Comparison of ENCODE assay signal across 1 cellular context in the genomic region with DNA sequence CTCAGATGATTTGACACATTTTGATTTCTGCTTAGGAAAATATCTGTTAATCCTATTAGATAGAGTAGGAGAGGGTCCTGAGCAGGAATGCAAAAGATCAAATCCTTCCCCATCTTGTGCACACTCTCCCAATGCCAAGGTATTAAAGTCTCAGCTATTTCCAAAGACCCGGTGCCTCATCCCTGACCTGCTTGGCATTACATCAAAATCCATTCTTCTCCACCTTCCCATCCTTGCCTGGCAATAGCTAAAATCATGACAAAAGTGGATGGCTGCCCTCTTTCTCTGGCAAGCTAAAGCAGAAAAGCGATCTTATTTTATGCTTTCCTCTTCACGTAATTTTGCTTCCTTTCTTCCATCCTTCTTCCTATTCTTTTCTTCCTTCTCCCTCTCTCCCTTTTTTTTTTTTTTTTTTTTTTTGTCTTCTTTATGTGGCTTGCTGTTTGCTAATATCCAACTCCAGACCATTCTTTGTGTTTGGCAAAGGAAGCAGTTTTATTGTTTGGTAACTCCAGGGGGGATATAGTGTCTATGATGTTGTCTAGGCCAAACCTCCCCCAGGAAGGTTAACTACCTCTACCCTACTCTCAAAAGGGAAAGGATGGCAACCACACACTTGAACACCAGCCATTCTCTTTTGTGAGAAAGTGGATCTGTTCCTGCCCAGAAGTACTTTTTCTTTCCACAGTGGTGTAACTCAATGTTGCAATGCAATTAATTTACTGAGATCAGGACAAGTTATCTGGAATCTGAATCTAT.
TF ChIP-seq lines count a peak whose summit lies in the region.

No MANE protein-coding gene starts in this region.

TF ChIP-seq in GM23338, 12 proteins besides CTCF, POLR2A, EP300 and RAD21 (continued from another document):
- TF ChIP-seq, protein P1, sequence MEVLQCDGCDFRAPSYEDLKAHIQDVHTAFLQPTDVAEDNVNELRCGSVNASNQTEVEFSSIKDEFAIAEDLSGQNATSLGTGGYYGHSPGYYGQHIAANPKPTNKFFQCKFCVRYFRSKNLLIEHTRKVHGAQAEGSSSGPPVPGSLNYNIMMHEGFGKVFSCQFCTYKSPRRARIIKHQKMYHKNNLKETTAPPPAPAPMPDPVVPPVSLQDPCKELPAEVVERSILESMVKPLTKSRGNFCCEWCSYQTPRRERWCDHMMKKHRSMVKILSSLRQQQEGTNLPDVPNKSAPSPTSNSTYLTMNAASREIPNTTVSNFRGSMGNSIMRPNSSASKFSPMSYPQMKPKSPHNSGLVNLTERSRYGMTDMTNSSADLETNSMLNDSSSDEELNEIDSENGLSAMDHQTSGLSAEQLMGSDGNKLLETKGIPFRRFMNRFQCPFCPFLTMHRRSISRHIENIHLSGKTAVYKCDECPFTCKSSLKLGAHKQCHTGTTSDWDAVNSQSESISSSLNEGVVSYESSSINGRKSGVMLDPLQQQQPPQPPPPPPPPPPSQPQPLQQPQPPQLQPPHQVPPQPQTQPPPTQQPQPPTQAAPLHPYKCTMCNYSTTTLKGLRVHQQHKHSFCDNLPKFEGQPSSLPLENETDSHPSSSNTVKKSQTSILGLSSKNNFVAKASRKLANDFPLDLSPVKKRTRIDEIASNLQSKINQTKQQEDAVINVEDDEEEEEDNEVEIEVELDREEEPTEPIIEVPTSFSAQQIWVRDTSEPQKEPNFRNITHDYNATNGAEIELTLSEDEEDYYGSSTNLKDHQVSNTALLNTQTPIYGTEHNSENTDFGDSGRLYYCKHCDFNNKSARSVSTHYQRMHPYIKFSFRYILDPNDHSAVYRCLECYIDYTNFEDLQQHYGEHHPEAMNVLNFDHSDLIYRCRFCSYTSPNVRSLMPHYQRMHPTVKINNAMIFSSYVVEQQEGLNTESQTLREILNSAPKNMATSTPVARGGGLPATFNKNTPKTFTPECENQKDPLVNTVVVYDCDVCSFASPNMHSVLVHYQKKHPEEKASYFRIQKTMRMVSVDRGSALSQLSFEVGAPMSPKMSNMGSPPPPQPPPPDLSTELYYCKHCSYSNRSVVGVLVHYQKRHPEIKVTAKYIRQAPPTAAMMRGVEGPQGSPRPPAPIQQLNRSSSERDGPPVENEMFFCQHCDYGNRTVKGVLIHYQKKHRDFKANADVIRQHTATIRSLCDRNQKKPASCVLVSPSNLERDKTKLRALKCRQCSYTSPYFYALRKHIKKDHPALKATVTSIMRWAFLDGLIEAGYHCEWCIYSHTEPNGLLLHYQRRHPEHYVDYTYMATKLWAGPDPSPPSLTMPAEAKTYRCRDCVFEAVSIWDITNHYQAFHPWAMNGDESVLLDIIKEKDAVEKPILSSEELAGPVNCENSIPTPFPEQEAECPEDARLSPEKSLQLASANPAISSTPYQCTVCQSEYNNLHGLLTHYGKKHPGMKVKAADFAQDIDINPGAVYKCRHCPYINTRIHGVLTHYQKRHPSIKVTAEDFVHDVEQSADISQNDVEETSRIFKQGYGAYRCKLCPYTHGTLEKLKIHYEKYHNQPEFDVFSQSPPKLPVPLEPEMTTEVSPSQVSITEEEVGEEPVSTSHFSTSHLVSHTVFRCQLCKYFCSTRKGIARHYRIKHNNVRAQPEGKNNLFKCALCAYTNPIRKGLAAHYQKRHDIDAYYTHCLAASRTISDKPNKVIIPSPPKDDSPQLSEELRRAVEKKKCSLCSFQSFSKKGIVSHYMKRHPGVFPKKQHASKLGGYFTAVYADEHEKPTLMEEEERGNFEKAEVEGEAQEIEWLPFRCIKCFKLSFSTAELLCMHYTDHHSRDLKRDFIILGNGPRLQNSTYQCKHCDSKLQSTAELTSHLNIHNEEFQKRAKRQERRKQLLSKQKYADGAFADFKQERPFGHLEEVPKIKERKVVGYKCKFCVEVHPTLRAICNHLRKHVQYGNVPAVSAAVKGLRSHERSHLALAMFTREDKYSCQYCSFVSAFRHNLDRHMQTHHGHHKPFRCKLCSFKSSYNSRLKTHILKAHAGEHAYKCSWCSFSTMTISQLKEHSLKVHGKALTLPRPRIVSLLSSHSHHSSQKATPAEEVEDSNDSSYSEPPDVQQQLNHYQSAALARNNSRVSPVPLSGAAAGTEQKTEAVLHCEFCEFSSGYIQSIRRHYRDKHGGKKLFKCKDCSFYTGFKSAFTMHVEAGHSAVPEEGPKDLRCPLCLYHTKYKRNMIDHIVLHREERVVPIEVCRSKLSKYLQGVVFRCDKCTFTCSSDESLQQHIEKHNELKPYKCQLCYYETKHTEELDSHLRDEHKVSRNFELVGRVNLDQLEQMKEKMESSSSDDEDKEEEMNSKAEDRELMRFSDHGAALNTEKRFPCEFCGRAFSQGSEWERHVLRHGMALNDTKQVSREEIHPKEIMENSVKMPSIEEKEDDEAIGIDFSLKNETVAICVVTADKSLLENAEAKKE (CRISPR knock-in tag; IDR thresholded peaks at IDR 0.05), result no peak
- no peak for TF ChIP-seq NANOG (IDR thresholded peaks at IDR 0.05; ENCODE audit: borderline replicate concordance)
TF ChIP-seq in GM23338: peak in this region for 0.
